20 cellular contexts compared by ENCODE assay signal in genomic region chr20:22400440-22400839, GRCh38.
DNase-seq lines count a peak whose midpoint lies in the region; ATAC-seq, FAIRE-seq and TF ChIP-seq lines count a peak whose summit lies in the region.
"Had no signal": no experiment of that assay in that cellular context is flagged by ENCODE, and none has a peak within 500 bp of the region (broad histone marks: within the 10 kb centered on the region; RNA-seq: fewer than 3 reads in every experiment).

No MANE protein-coding gene starts in this region.

- intact Hi-C loops in HepG2 (cut with micrococcal nuclease; ENCODE audit: unreplicated experiment): loop anchor here (5.0 kb wide), 1 partner anchor 37 kb away; no protein-coding TSS in a partner anchor
- intact Hi-C loops in right lobe of liver (cut with DNase I): no loop called here
- intact Hi-C loops in K562 (cut with micrococcal nuclease): no loop called here
- intact Hi-C loops in colonic mucosa (cut with DNase I): no loop called here

- 68% methylated on average over 4 of the region's 4 CpGs for WGBS in HepG2 (ENCODE audit: low lambda C conversion rate)
- 78% methylated on average over 4 of the region's 4 CpGs for WGBS in right lobe of liver (ENCODE audit: insufficient coverage, low coverage, low lambda C conversion rate, missing lambda C conversion rate)
- 84% methylated on average over 4 of the region's 4 CpGs for WGBS in K562 (ENCODE audit: insufficient coverage, low coverage, missing lambda C conversion rate)

- no peak overlapping the region for H3K4me2 ChIP-seq in HepG2 (ENCODE audit: low read depth, low read length)
- H3K4me2 ChIP-seq in K562 (ENCODE audit: insufficient read depth, low read length): no peak overlapping the region
- no peak overlapping the region for H3K4me2 ChIP-seq in keratinocyte (ENCODE audit: control insufficient read depth, extremely low read depth, insufficient read depth, low read depth, low read length)
- H3K4me2 ChIP-seq: A549; BLaER1 treated with 17β-estradiol and CSF1 and Interleukin-3, amounts not matched to agents 10 nM and 100 nM had no signal

- CTCF ChIA-PET in HepG2 (lab: Yijun Ruan, JAX; ENCODE audit: low intra/inter-chr PET ratio, low total read pairs): no interaction called here
- CTCF ChIA-PET in K562 (lab: Yijun Ruan, JAX; ENCODE audit: low intra/inter-chr PET ratio): no interaction called here

- TF ChIP-seq POLR2A in HepG2 (IDR thresholded peaks at IDR 0.05; ENCODE audit: insufficient read depth in 1 of 2, low read depth in 2 of 2, low read length in 2 of 2) (no peak), right lobe of liver (IDR thresholded peaks at IDR 0.05) (no peak), K562 (conservative IDR thresholded peaks at IDR 0.05) (no peak)

- H3K9ac ChIP-seq in HepG2 (ENCODE audit: insufficient read depth, low read depth, low read length): no peak overlapping the region
- H3K9ac ChIP-seq in K562 (ENCODE audit: insufficient read depth in 1 of 2, low read depth in 2 of 2, low read length in 2 of 2): no peak overlapping the region
- no peak overlapping the region for H3K9ac ChIP-seq in keratinocyte (ENCODE audit: control insufficient read depth, extremely low read depth, insufficient read depth, low read length)
- H3K9ac ChIP-seq in colonic mucosa (ENCODE audit: low read depth in 2 of 2, low read length in 2 of 2): no peak overlapping the region
- H3K9ac ChIP-seq: BLaER1 treated with 17β-estradiol and CSF1 and Interleukin-3, amounts not matched to agents 10 nM and 100 nM had no signal

- in situ Hi-C loops in HepG2 (cut with HindIII; ENCODE audit: extremely low pct_ligation_motif_present, low pct_unique_long_range_greater_than_20kb) (no loop called here), K562 (cut with MboI) (no loop called here)

- H2AFZ ChIP-seq in HepG2 (ENCODE audit: low read length) (no peak overlapping the region), K562 (ENCODE audit: low read depth, low read length) (peak overlapping the region; percentile 53; the same call in 1 of the 2 replicates), keratinocyte (ENCODE audit: control insufficient read depth, low read length) (no peak overlapping the region)

- H3K4me1 ChIP-seq in HepG2 (ENCODE audit: insufficient read depth, low read length): peaks cover 34% of the 10 kb centered on the region
- H3K4me1 ChIP-seq in right lobe of liver: peaks cover 0 to 18% (median 0%) of the 10 kb centered on the region in 4 donors
- H3K4me1 ChIP-seq in K562 (replicated peaks in 1 of 2; ENCODE audit: control insufficient read depth in 2 of 2, insufficient read depth in 2 of 2, low read length in 2 of 2): peaks cover 0 to 24% of the 10 kb centered on the region in 2 experiments; a peak in 4 of 5 replicates
- H3K4me1 ChIP-seq in keratinocyte (ENCODE audit: control insufficient read depth, extremely low read depth, insufficient read depth, low read length): peaks cover 22% of the 10 kb centered on the region
- H3K4me1 ChIP-seq in colonic mucosa: no peaks in the 10 kb centered on the region

- no peaks in the 10 kb centered on the region for H3K9me1 ChIP-seq in K562 (ENCODE audit: control insufficient read depth, insufficient read depth, low read length)
- H3K9me1 ChIP-seq in keratinocyte (ENCODE audit: control insufficient read depth, extremely low read depth, insufficient read depth, low read length): no peaks in the 10 kb centered on the region

- peaks cover 0 to 22% of the 10 kb centered on the region in 2 experiments; a peak in 2 of 5 replicates for H3K27me3 ChIP-seq in HepG2 (ENCODE audit: control insufficient read depth in 1 of 2, insufficient read depth in 2 of 2, low read length in 2 of 2)
- no peaks in the 10 kb centered on the region for H3K27me3 ChIP-seq in right lobe of liver
- no peaks in the 10 kb centered on the region for H3K27me3 ChIP-seq in K562 (ENCODE audit: control insufficient read depth in 2 of 2, insufficient read depth in 2 of 2, low read length in 2 of 2)
- H3K27me3 ChIP-seq in keratinocyte (ENCODE audit: control insufficient read depth, extremely low read depth, insufficient read depth, low read length): no peaks in the 10 kb centered on the region
- H3K27me3 ChIP-seq in colonic mucosa: no peaks in the 10 kb centered on the region
- H3K27me3 ChIP-seq: BLaER1 treated with 17β-estradiol and CSF1 and Interleukin-3, amounts not matched to agents 10 nM and 100 nM had no signal

- FAIRE-seq in HepG2 (lab: Jason Lieb, UNC): no peak
- FAIRE-seq in K562 (lab: Jason Lieb, UNC): no peak
- peak; percentile 17 for FAIRE-seq in keratinocyte (lab: Jason Lieb, UNC)
- FAIRE-seq: D721Med, G401.6, GM12891 had no signal

- H3K79me2 ChIP-seq in HepG2 (ENCODE audit: insufficient read depth, low read length) (no peaks in the 10 kb centered on the region), K562 (ENCODE audit: control insufficient read depth, insufficient read depth, low read length) (no peaks in the 10 kb centered on the region), keratinocyte (ENCODE audit: control insufficient read depth, insufficient read depth, low read length) (no peaks in the 10 kb centered on the region)

- H4K20me1 ChIP-seq in HepG2 (ENCODE audit: insufficient read depth, low read length) (no peaks in the 10 kb centered on the region), K562 (replicated peaks; ENCODE audit: control insufficient read depth, insufficient read depth, low read length) (no peaks in the 10 kb centered on the region), keratinocyte (ENCODE audit: control insufficient read depth, extremely low read depth, insufficient read depth, low read length) (no peaks in the 10 kb centered on the region)
- H4K20me1 ChIP-seq: BLaER1 treated with 17β-estradiol and CSF1 and Interleukin-3, amounts not matched to agents 10 nM and 100 nM had no signal

- H3K4me3 ChIP-seq in HepG2 (replicated peaks in 1 of 3; ENCODE audit: insufficient read depth in 1 of 3, low read depth in 2 of 3, low read length in 3 of 3) (no peak overlapping the region), right lobe of liver (no peak overlapping the region), K562 (no peak overlapping the region), keratinocyte (ENCODE audit: control insufficient read depth in 2 of 3, extremely low read depth in 1 of 3, insufficient read depth in 2 of 3, low read depth in 1 of 3, low read length in 3 of 3) (no peak overlapping the region), colonic mucosa (no peak overlapping the region)
- H3K4me3 ChIP-seq: A549; BLaER1 treated with 17β-estradiol and CSF1 and Interleukin-3, amounts not matched to agents 10 nM and 100 nM had no signal

- TF ChIP-seq EP300 in HepG2 (IDR thresholded peaks at IDR 0.05; ENCODE audit: low read depth in 2 of 2, low read length in 2 of 2): no peak
- no peak for TF ChIP-seq EP300 in HepG2 (CRISPR knock-in tag; IDR thresholded peaks at IDR 0.05; ENCODE audit: borderline replicate concordance)
- no peak for TF ChIP-seq EP300 in K562 (IDR thresholded peaks at IDR 0.05; ENCODE audit: low read length)

- dilution Hi-C loops in keratinocyte (cut with MboI; ENCODE audit: extremely low pct_ligation_motif_present, low sequenced_read_pairs): no loop called here

- BruUV-seq in HepG2 (replicated peaks; lab: Mats Ljungman, UMichigan): no TSS peak
- BruUV-seq in K562 (replicated peaks; lab: Mats Ljungman, UMichigan): no TSS peak

- POLR2A ChIA-PET in HepG2 (lab: Yijun Ruan, JAX): no interaction called here
- POLR2A ChIA-PET in K562 (lab: Yijun Ruan, JAX): interaction anchor here (0.6 kb wide), 1 partner anchor 21 kb away, joined by 3 read pairs; no protein-coding TSS in a partner anchor

- H3K27ac ChIP-seq in HepG2 (ENCODE audit: extremely low read length, insufficient read depth, low read length) (no peak overlapping the region), right lobe of liver (no peak overlapping the region), K562 (ENCODE audit: extremely low read depth, low read depth, low read length) (no peak overlapping the region), keratinocyte (ENCODE audit: control insufficient read depth, insufficient read depth, low read length) (no peak overlapping the region), colonic mucosa (no peak overlapping the region)
- H3K27ac ChIP-seq: 22Rv1; BLaER1 treated with 17β-estradiol and CSF1 and Interleukin-3, amounts not matched to agents 10 nM and 100 nM; C4-2B had no signal

- ATAC-seq in HepG2: no peak
- no peak for ATAC-seq in right lobe of liver
- no peak for ATAC-seq in K562
- ATAC-seq: A549; CD8-positive, alpha-beta T cell had no signal

- DNase-seq in HepG2 (ENCODE audit: low spot score): no peak
- DNase-seq in right lobe of liver: no peak
- no peak for DNase-seq in K562 (ENCODE audit: extremely low read depth in 1 of 4, low spot score in 3 of 4)
- no peak for DNase-seq in keratinocyte (ENCODE audit: low read depth, low spot score)
- DNase-seq in colonic mucosa: no peak
- no peak for DNase-seq in SK-N-DZ (ENCODE audit: low spot score)
- DNase-seq: AML-193; Caco-2; Calu3; CD4-positive, alpha-beta T cell; CD8-positive, alpha-beta T cell; DMS79 treated with DMSO at 0.1 percent for 48 hours; GF-D8 had no signal

- H3K9me3 ChIP-seq in HepG2 (ENCODE audit: low read length) (no peaks in the 10 kb centered on the region), right lobe of liver (no peaks in the 10 kb centered on the region), K562 (replicated peaks; ENCODE audit: control insufficient read depth, insufficient read depth, low read depth, low read length) (no peaks in the 10 kb centered on the region), keratinocyte (ENCODE audit: control insufficient read depth, low read depth, low read length) (no peaks in the 10 kb centered on the region), colonic mucosa (no peaks in the 10 kb centered on the region)
- H3K9me3 ChIP-seq: A549; BLaER1 treated with 17β-estradiol and CSF1 and Interleukin-3, amounts not matched to agents 10 nM and 100 nM; Caco-2 had no signal

- TF ChIP-seq RAD21 in HepG2 (CRISPR knock-in tag; IDR thresholded peaks at IDR 0.05): no peak
- no peak for TF ChIP-seq RAD21 in K562 (CRISPR knock-in tag; conservative IDR thresholded peaks at IDR 0.05 in 1 of 2, IDR thresholded peaks at IDR 0.05 in 1 of 2)

- H3K36me3 ChIP-seq in HepG2 (replicated peaks in 1 of 2; ENCODE audit: control insufficient read depth in 1 of 2, insufficient read depth in 2 of 2, low read length in 2 of 2) (no peaks in the 10 kb centered on the region), right lobe of liver (no peaks in the 10 kb centered on the region), K562 (ENCODE audit: control insufficient read depth, insufficient read depth, low read length) (no peaks in the 10 kb centered on the region), keratinocyte (ENCODE audit: control insufficient read depth in 2 of 2, extremely low read depth in 1 of 2, insufficient read depth in 2 of 2, low read length in 2 of 2) (no peaks in the 10 kb centered on the region), colonic mucosa (no peaks in the 10 kb centered on the region)
- H3K36me3 ChIP-seq: BLaER1 treated with 17β-estradiol and CSF1 and Interleukin-3, amounts not matched to agents 10 nM and 100 nM had no signal

- TF ChIP-seq CTCF in HepG2 (CRISPR knock-in tag; IDR thresholded peaks at IDR 0.05) (no peak), right lobe of liver (IDR thresholded peaks at IDR 0.05) (no peak), K562 (IDR thresholded peaks at IDR 0.05 in 2 of 3, conservative IDR thresholded peaks at IDR 0.05 in 1 of 3; ENCODE audit: insufficient read depth in 2 of 3, low read depth in 1 of 3, low read length in 3 of 3) (no peak), keratinocyte (optimal IDR thresholded peaks at IDR 0.05 in 1 of 3, IDR thresholded peaks at IDR 0.05 in 1 of 3, conservative IDR thresholded peaks at IDR 0.05 in 1 of 3; ENCODE audit: extremely low read depth in 1 of 3, insufficient read depth in 2 of 3, low read length in 3 of 3) (no peak), colonic mucosa (IDR thresholded peaks at IDR 0.05) (no peak)

Comparison
In these comparisons a context has a peak if more than half of its experiments do, and no peak if none do; other contexts are left out.
1. Of the 241 proteins assayed by ChIP-seq in both HepG2 and K562: peak only in HepG2: MNT; only in K562: none; in both: none; in neither: 240.